Comparison of ENCODE assay signal across 24 cellular contexts in the genomic region with DNA sequence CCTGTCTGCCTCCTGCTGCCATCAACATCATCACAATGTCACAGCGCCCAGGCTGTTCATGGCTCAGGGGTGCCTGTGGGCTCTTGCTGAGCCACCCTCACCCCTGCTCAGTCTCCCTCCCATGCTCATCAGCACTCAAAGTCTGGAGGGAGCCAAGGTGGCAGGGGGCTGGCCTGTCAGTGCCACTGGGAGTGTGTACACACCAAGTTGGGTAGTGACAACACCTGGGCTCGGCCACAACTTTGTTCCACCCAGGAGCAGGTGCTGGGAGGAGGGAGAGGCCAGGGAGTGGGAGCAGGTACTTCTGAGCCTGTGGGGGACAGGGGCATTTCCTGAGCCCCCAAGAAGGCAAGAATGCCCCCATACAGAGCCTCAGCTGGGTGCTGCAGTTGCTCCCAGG.
"Had no signal": no experiment of that assay in that cellular context is flagged by ENCODE, and none has a peak within 500 bp of the region (broad histone marks: within the 10 kb centered on the region; RNA-seq: fewer than 3 reads in every experiment).

No MANE protein-coding gene starts in this region.

- H3K27me3 ChIP-seq: ovary, right lobe of liver, sigmoid colon, stomach, thyroid gland, tibial nerve, upper lobe of left lung, vagina had no signal

- H3K27ac ChIP-seq: ovary, parathyroid adenoma, prostate gland, right lobe of liver, sigmoid colon, stomach, thoracic aorta, thyroid gland, tibial nerve, upper lobe of left lung, vagina had no signal

- H3K79me2 ChIP-seq: parathyroid adenoma had no signal

- H3K4me3 Mint-ChIP-seq: naive B cell; naive thymus-derived CD8-positive, alpha-beta T cell; natural killer cell treated with Interleukin-12 subunit alpha and Interleukin-12 subunit beta and Interleukin-15 and Interleukin-18, amount 100 ng/mL, for 72 hours; nephron progenitor cell; neural crest cell; stimulated activated naive B cell treated with anti-CD40 and anti-IgM and Interleukin-4, amounts not matched to agents 10 μg/mL and 1 μg/mL and 100 μg/mL, for 72 hours had no signal

- H2AFZ ChIP-seq: parathyroid adenoma had no signal

- DNase-seq: naive B cell; naive thymus-derived CD8-positive, alpha-beta T cell; nephron progenitor cell; occipital lobe; ovary; retina; right lobe of liver; sigmoid colon; stimulated activated CD4-positive, alpha-beta T cell treated with anti-CD3 and anti-CD28 coated beads, Interleukin-12 subunit alpha, Interleukin-12 subunit beta, amount 100 ng/mL, for 4 hours; stimulated activated CD4-positive, alpha-beta T cell treated with anti-CD3 and anti-CD28 coated beads, Interleukin-1b, Interleukin-23, amount 100 ng/mL, for 48 hours; stimulated activated CD4-positive, alpha-beta T cell treated with anti-CD3 and anti-CD28 coated beads, Interleukin-4, amount 100 ng/mL, for 1 hour; stimulated activated naive B cell treated with anti-CD40 and anti-IgM and Interleukin-4, amounts not matched to agents 10 μg/mL and 1 μg/mL and 100 μg/mL, for 72 hours; stimulated activated naive CD4-positive, alpha-beta T cell treated with Interleukin-2 at 50 U/mL for 16 hours; stomach; thyroid gland; trophoblast cell had no signal

- H3K27me3 Mint-ChIP-seq: naive B cell; natural killer cell treated with Interleukin-12 subunit alpha and Interleukin-12 subunit beta and Interleukin-15 and Interleukin-18, amount 100 ng/mL, for 72 hours; stimulated activated naive B cell treated with anti-CD40 and anti-IgM and Interleukin-4, amounts not matched to agents 10 μg/mL and 1 μg/mL and 100 μg/mL, for 72 hours had no signal

- ATAC-seq: naive thymus-derived CD8-positive, alpha-beta T cell; stimulated activated naive B cell treated with anti-CD40 and anti-IgM and Interleukin-4, amounts not matched to agents 10 μg/mL and 1 μg/mL and 100 μg/mL, for 72 hours had no signal

- H3K36me3 ChIP-seq: ovary, prostate gland, right lobe of liver, sigmoid colon, stomach, thoracic aorta, thyroid gland, tibial nerve, upper lobe of left lung, vagina had no signal

- H3K4me1 Mint-ChIP-seq: naive B cell; naive thymus-derived CD8-positive, alpha-beta T cell; neural crest cell; stimulated activated naive B cell treated with anti-CD40 and anti-IgM and Interleukin-4, amounts not matched to agents 10 μg/mL and 1 μg/mL and 100 μg/mL, for 72 hours had no signal

- H3K9me3 ChIP-seq: ovary, prostate gland, right lobe of liver, sigmoid colon, stomach, thoracic aorta, thyroid gland, tibial nerve, upper lobe of left lung, vagina had no signal

- H3K4me1 ChIP-seq: parathyroid adenoma, prostate gland, right lobe of liver, sigmoid colon, stomach, thyroid gland, tibial nerve, upper lobe of left lung, vagina had no signal

- H3K4me3 ChIP-seq: ovary, prostate gland, right lobe of liver, sigmoid colon, stomach, thoracic aorta, thyroid gland, tibial nerve, upper lobe of left lung, vagina had no signal

- H3K36me3 Mint-ChIP-seq: naive B cell; naive thymus-derived CD8-positive, alpha-beta T cell; natural killer cell treated with Interleukin-12 subunit alpha and Interleukin-12 subunit beta and Interleukin-15 and Interleukin-18, amount 100 ng/mL, for 72 hours; stimulated activated naive B cell treated with anti-CD40 and anti-IgM and Interleukin-4, amounts not matched to agents 10 μg/mL and 1 μg/mL and 100 μg/mL, for 72 hours had no signal

- H3K9me3 Mint-ChIP-seq: nephron progenitor cell had no signal

- H3K27ac Mint-ChIP-seq: naive B cell; naive thymus-derived CD8-positive, alpha-beta T cell; natural killer cell treated with Interleukin-12 subunit alpha and Interleukin-12 subunit beta and Interleukin-15 and Interleukin-18, amount 100 ng/mL, for 72 hours; nephron progenitor cell; stimulated activated naive B cell treated with anti-CD40 and anti-IgM and Interleukin-4, amounts not matched to agents 10 μg/mL and 1 μg/mL and 100 μg/mL, for 72 hours had no signal

- H3K9ac ChIP-seq: parathyroid adenoma had no signal
